9 cellular contexts compared by ENCODE assay signal in genomic region chr16:67641779-67642708, GRCh38. TPM values are rescaled to one million over a fixed set of nuclear protein-coding genes. Genes with fewer than 3 reads are reported as not detected.
DNase-seq lines count a peak whose midpoint lies in the region; ATAC-seq, FAIRE-seq and TF ChIP-seq lines count a peak whose summit lies in the region.
"Had no signal": no experiment of that assay in that cellular context is flagged by ENCODE, and none has a peak within 500 bp of the region (broad histone marks: within the 10 kb centered on the region; RNA-seq: fewer than 3 reads in every experiment).

No MANE protein-coding gene starts in this region.

- peaks cover 7% of the 10 kb centered on the region for H3K27me3 Mint-ChIP-seq in glutamatergic neuron (ENCODE audit: unreplicated experiment)

- H3K27ac Mint-ChIP-seq in glutamatergic neuron (ENCODE audit: unreplicated experiment), result no peak overlapping the region

- H3K9me3 Mint-ChIP-seq in glutamatergic neuron (ENCODE audit: unreplicated experiment), result peaks cover 6% of the 10 kb centered on the region

- H3K4me1 ChIP-seq in small intestine (ENCODE audit: control insufficient read depth in 2 of 2, insufficient read depth in 1 of 2, low read depth in 1 of 2, low read length in 1 of 2), result no peaks in the 10 kb centered on the region

- H3K4me3 ChIP-seq in small intestine (ENCODE audit: low read depth in 1 of 2, low read length in 2 of 2), result no peak overlapping the region

- 28 to 64% (median 43%) methylated on average over 10 of the region's 10 CpGs for WGBS in small intestine, 3 donors

- no peaks in the 10 kb centered on the region for H3K4me1 Mint-ChIP-seq in glutamatergic neuron (ENCODE audit: low read depth, unreplicated experiment)

- H3K27ac ChIP-seq in small intestine (ENCODE audit: low read depth in 1 of 2, low read length in 1 of 2), result no peak overlapping the region

- no peaks in the 10 kb centered on the region for H3K36me3 Mint-ChIP-seq in glutamatergic neuron (ENCODE audit: unreplicated experiment)

- ATAC-seq in Right ventricle myocardium superior (ENCODE audit: poor library complexity) (peak; percentile 91), GM18519 (IDR thresholded peaks at IDR 0.05; ENCODE audit: low FRiP score, unreplicated experiment) (no peak), HG03460 (IDR thresholded peaks at IDR 0.05; ENCODE audit: unreplicated experiment) (no peak)

- no peaks in the 10 kb centered on the region for H3K9me3 ChIP-seq in small intestine (ENCODE audit: control insufficient read depth, low read depth)

- peaks cover 7 to 9% of the 10 kb centered on the region in 2 donors for H3K36me3 ChIP-seq in small intestine (ENCODE audit: control insufficient read depth in 2 of 2, insufficient read depth in 2 of 2, low read length in 2 of 2)

- FAIRE-seq in small intestine (lab: Jason Lieb, UNC), result no peak

- no peak overlapping the region for H3K4me3 Mint-ChIP-seq in glutamatergic neuron (ENCODE audit: unreplicated experiment)

- DNase-seq in HuH-7 (ENCODE audit: low spot score), result peak; percentile 12
- DNase-seq in anterior cingulate cortex (lab: John Stamatoyannopoulos, UW), result peak in 53 of 58 donors; percentile 23 to 90 (median 70)
- peak; percentile 81 for DNase-seq in Right ventricle myocardium superior
- peak; percentile 42 for DNase-seq in small intestine
- no peak for DNase-seq in glutamatergic neuron
- no peak for DNase-seq in stimulated activated CD4-positive, alpha-beta T cell treated with anti-CD3 and anti-CD28 coated beads, Interleukin-15, amount 100 ng/mL, for 24 hours
- DNase-seq: NK-92 treated with Interleukin-12 subunit alpha and Interleukin-12 subunit beta, amount 100 ng/mL, for 24 hours had no signal

- H3K27me3 ChIP-seq in small intestine (ENCODE audit: control insufficient read depth in 2 of 2, insufficient read depth in 2 of 2, low read length in 2 of 2), result peaks cover 0 to 6% of the 10 kb centered on the region in 2 donors

- intact Hi-C loops in Right ventricle myocardium superior (cut with DNase I), result loop anchor here (10.0 kb wide), 1 partner anchor 97 kb away; no protein-coding TSS in a partner anchor

- no peak for TF ChIP-seq CTCF in glutamatergic neuron (IDR thresholded peaks at IDR 0.05; ENCODE audit: partially characterized antibody, unreplicated experiment)

RNA-seq across cellular contexts. Expression of gene CARMIL2, which starts 2.9 kb away (rescaled TPM):
- 0.05 TPM for total RNA-seq in Right ventricle myocardium superior
- 1 to 10 TPM; 2.2 to 7.6 (median 3.7) TPM for polyA plus RNA-seq in small intestine
- 37.1 TPM for total RNA-seq in glutamatergic neuron (ENCODE audit: unreplicated experiment)

RNA-seq across cellular contexts. Expression of gene ACD, which starts 18.0 kb away (rescaled TPM):
- total RNA-seq in Right ventricle myocardium superior (7.1 TPM), glutamatergic neuron (ENCODE audit: unreplicated experiment) (33.3 TPM)
- polyA plus RNA-seq in small intestine, result 10 to 100 TPM in 2 of 3 donors, 1 to 10 TPM in 1; 7.2 to 15.2 (median 12.2) TPM

RNA-seq across cellular contexts. Expression of gene PARD6A, which starts 18.7 kb away (rescaled TPM):
- total RNA-seq in Right ventricle myocardium superior (3.2 TPM), glutamatergic neuron (ENCODE audit: unreplicated experiment) (18.7 TPM)
- 1 to 10 TPM; 2.5 to 6.8 (median 3.0) TPM for polyA plus RNA-seq in small intestine

RNA-seq across cellular contexts. Expression of gene ENKD1, which starts 24.5 kb away (rescaled TPM):
- total RNA-seq in Right ventricle myocardium superior (8.8 TPM), glutamatergic neuron (ENCODE audit: unreplicated experiment) (19.0 TPM)
- polyA plus RNA-seq in small intestine, result 10 to 100 TPM in 2 of 3 donors, 1 to 10 TPM in 1; 4.1 to 13.2 (median 13.0) TPM

RNA-seq across cellular contexts. Expression of gene C16orf86, which starts 24.6 kb away (rescaled TPM):
- total RNA-seq in Right ventricle myocardium superior, result 4.3 TPM
- polyA plus RNA-seq in small intestine, result 1 to 10 TPM in 2 of 3 donors, not detected in 1; 1.9 to 3.2 TPM
- total RNA-seq in glutamatergic neuron (ENCODE audit: unreplicated experiment), result 3.4 TPM

Comparison
In these comparisons a context has a peak if more than half of its experiments do, and no peak if none do; other contexts are left out.
1. DNase-seq: peak in HuH-7 (single experiment), anterior cingulate cortex (53 of 58), Right ventricle myocardium superior (single experiment) and small intestine (single experiment); none in glutamatergic neuron (single experiment) and stimulated activated CD4-positive, alpha-beta T cell treated with anti-CD3 and anti-CD28 coated beads, Interleukin-15, amount 100 ng/mL, for 24 hours (single experiment).
2. RNA of gene CARMIL2, which starts 2.9 kb away (total RNA-seq): 37.1 TPM in glutamatergic neuron (single experiment); 0.05 TPM in Right ventricle myocardium superior (single experiment); every median in the first group is over 10 times any median in the second.